In the genomic region with DNA sequence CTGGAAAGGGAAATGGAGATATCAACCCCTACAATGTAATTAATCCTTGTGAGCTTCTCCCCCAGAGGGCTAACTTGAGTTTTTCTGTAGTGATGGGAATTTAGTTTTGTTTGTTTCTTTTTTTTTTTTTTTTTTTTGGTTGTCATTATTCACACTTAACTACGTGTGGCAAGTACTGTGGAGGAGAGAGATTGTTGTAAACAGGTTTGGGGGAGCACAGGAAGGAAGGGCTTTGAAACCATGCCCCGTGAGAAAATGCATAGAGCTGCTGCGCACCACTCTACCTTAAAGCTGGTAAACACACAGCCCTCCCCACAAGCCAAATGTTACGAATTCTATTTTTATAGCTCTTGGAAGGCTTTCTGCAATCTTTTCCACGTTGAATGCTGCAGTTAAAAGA, we compare ENCODE assay signal across 1 cellular context.
TF ChIP-seq lines count a peak whose summit lies in the region.

No MANE protein-coding gene starts in this region.

TF ChIP-seq in neural cell, 6 proteins besides CTCF, POLR2A, EP300 and RAD21 (continued from another document):
- no peak for TF ChIP-seq POLR2AphosphoS5 (IDR thresholded peaks at IDR 0.05)
TF ChIP-seq in neural cell: peak in this region for 0.
